Comparison of ENCODE assay signal across 19 cellular contexts in genomic region chr7:1550005-1550845, GRCh38. TPM values are rescaled to one million over a fixed set of nuclear protein-coding genes. Genes with fewer than 3 reads are reported as not detected.
"Had no signal": no experiment of that assay in that cellular context is flagged by ENCODE, and none has a peak within 500 bp of the region (broad histone marks: within the 10 kb centered on the region; RNA-seq: fewer than 3 reads in every experiment).

No MANE protein-coding gene starts in this region.

- H3K27ac ChIP-seq: dorsolateral prefrontal cortex, heart left ventricle, left lung, sigmoid colon, skin epidermis, testis, tibial nerve, upper lobe of right lung had no signal

- H3K36me3 ChIP-seq: heart left ventricle, sigmoid colon, upper lobe of right lung had no signal

- H3K9me3 ChIP-seq: heart left ventricle, left lung, sigmoid colon, testis, tibial nerve, upper lobe of right lung had no signal

- H3K27me3 ChIP-seq: dorsolateral prefrontal cortex, heart left ventricle, left lung, sigmoid colon, testis, tibial nerve, upper lobe of right lung had no signal

- DNase-seq: cortex of kidney; dorsolateral prefrontal cortex; effector CD8-positive, alpha-beta T cell; foreskin melanocyte; mesendoderm; naive B cell; sigmoid colon; stimulated activated CD4-positive, alpha-beta T cell treated with anti-CD3 and anti-CD28 coated beads, Interleukin-2, amount 100 ng/mL, for 24 hours; stimulated activated CD4-positive, alpha-beta T cell treated with anti-CD3 and anti-CD28 coated beads, Interleukin-4, amount 100 ng/mL, for 4 hours; stimulated activated naive B cell treated with anti-CD40 and anti-IgM and Interleukin-4, amounts not matched to agents 10 μg/mL and 1 μg/mL and 100 μg/mL, for 72 hours; stimulated activated naive CD8-positive, alpha-beta T cell treated with anti-CD3 and anti-CD28 coated beads, Interleukin-15, amount 100 ng/mL, for 72 hours; testis; upper lobe of right lung had no signal

- H3K4me1 ChIP-seq: upper lobe of right lung had no signal

- H3K4me3 ChIP-seq: dorsolateral prefrontal cortex, heart left ventricle, left lung, lung, sigmoid colon, skin epidermis, testis, tibial nerve, upper lobe of right lung had no signal

- ATAC-seq: heart left ventricle; left lung; stimulated activated naive B cell treated with anti-CD40 and anti-IgM and Interleukin-4, amounts not matched to agents 10 μg/mL and 1 μg/mL and 100 μg/mL, for 72 hours; upper lobe of right lung had no signal

RNA-seq across cellular contexts. Expression of gene TMEM184A, which starts 5.8 kb away (rescaled TPM):
- total RNA-seq: pulmonary artery endothelial cell had no signal
